28 cellular contexts compared by ENCODE assay signal in the genomic region with DNA sequence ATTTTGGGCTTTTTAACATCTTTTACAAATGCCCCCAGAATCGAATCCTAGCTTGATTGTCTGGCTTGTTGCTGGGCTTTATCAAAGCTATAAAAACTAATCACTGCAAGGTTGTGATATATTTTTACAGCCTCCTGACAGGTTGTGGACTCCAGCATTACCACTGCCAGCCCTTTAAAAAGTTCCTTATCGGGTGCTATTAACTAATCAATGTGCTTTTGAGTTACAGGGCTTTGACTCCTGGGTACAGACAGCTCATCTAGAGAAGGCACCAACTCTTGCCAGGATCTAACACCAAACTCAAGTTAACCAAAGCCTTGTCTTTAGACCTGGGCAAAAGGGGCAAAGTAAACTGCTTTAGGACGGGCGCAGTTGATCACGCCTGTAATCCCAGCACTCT.
"Had no signal": no experiment of that assay in that cellular context is flagged by ENCODE, and none has a peak within 500 bp of the region (broad histone marks: within the 10 kb centered on the region; RNA-seq: fewer than 3 reads in every experiment).

No MANE protein-coding gene starts in this region.

- H3K27ac ChIP-seq: adrenal gland, body of pancreas, cardiac muscle cell, colonic mucosa, VCaP had no signal

- H3K27me3 Mint-ChIP-seq: activated CD4-positive, alpha-beta memory T cell treated with anti-CD3 and anti-CD28 coated beads, Interleukin-2, amount 10 ng/mL, durations not matched to agents 7 days and 5 days; activated CD4-positive, alpha-beta T cell treated with anti-CD3 and anti-CD28 coated beads, Interleukin-2, amount 10 ng/mL, durations not matched to agents 7 days and 5 days; activated naive CD4-positive, alpha-beta T cell treated with anti-CD3 and anti-CD28 coated beads, Interleukin-2, amount 50 U/mL, for 24 hours; activated naive CD8-positive, alpha-beta T cell treated with anti-CD3 and anti-CD28 coated beads for 36 hours; activated naive CD8-positive, alpha-beta T cell treated with anti-CD3 and anti-CD28 coated beads, Interleukin-2, amount 50 U/mL, for 24 hours had no signal

- H3K4me3 ChIP-seq: adrenal gland, body of pancreas, cardiac muscle cell, colonic mucosa had no signal

- H3K9me3 Mint-ChIP-seq: activated CD4-positive, alpha-beta memory T cell treated with anti-CD3 and anti-CD28 coated beads, Interleukin-2, amount 10 ng/mL, durations not matched to agents 7 days and 5 days; activated CD4-positive, alpha-beta T cell treated with anti-CD3 and anti-CD28 coated beads, Interleukin-2, amount 10 ng/mL, durations not matched to agents 7 days and 5 days; activated naive CD4-positive, alpha-beta T cell treated with anti-CD3 and anti-CD28 coated beads for 36 hours; activated naive CD4-positive, alpha-beta T cell treated with anti-CD3 and anti-CD28 coated beads, Interleukin-2, amount 50 U/mL, for 24 hours; activated naive CD8-positive, alpha-beta T cell treated with anti-CD3 and anti-CD28 coated beads for 36 hours; activated naive CD8-positive, alpha-beta T cell treated with anti-CD3 and anti-CD28 coated beads, Interleukin-2, amount 50 U/mL, for 24 hours; activated T-helper 1 cell treated with anti-CD3 and anti-CD28 coated beads, Interleukin-12 subunit alpha, Interleukin-12 subunit beta, Interleukin-2, Interleukin-4 antibody, amounts not matched to agents 30 ng/mL and 10 ng/mL and 1 ng/mL, durations not matched to agents 14 hours and 24 hours and 36 hours; activated T-helper 2 cell treated with anti-CD3 and anti-CD28 coated beads, Interferon-gamma antibody, Interleukin-2, Interleukin-4, amounts not matched to agents 10 μg/mL and 5 μg/mL and 100 μg/mL, durations not matched to agents 14 hours and 24 hours and 36 hours had no signal

- ATAC-seq: activated naive CD8-positive, alpha-beta T cell treated with anti-CD3 and anti-CD28 coated beads, Interleukin-2, amount 50 U/mL, for 24 hours; body of pancreas; esophagus mucosa; WTC11 had no signal

- H3K4me3 Mint-ChIP-seq: activated CD4-positive, alpha-beta memory T cell treated with anti-CD3 and anti-CD28 coated beads, Interleukin-2, amount 10 ng/mL, durations not matched to agents 7 days and 5 days; activated CD4-positive, alpha-beta T cell treated with anti-CD3 and anti-CD28 coated beads, Interleukin-2, amount 10 ng/mL, durations not matched to agents 7 days and 5 days; activated naive CD4-positive, alpha-beta T cell treated with anti-CD3 and anti-CD28 coated beads for 36 hours; activated naive CD4-positive, alpha-beta T cell treated with anti-CD3 and anti-CD28 coated beads, Interleukin-2, amount 50 U/mL, for 24 hours; activated naive CD8-positive, alpha-beta T cell treated with anti-CD3 and anti-CD28 coated beads for 36 hours; activated naive CD8-positive, alpha-beta T cell treated with anti-CD3 and anti-CD28 coated beads, Interleukin-2, amount 50 U/mL, for 24 hours; activated T-helper 1 cell treated with anti-CD3 and anti-CD28 coated beads, Interleukin-12 subunit alpha, Interleukin-12 subunit beta, Interleukin-2, Interleukin-4 antibody, amounts not matched to agents 30 ng/mL and 10 ng/mL and 1 ng/mL, durations not matched to agents 14 hours and 24 hours and 36 hours; WTC11 had no signal

- H3K9me3 ChIP-seq: adrenal gland, body of pancreas, colonic mucosa had no signal

- H3K27ac Mint-ChIP-seq: activated CD4-positive, alpha-beta memory T cell treated with anti-CD3 and anti-CD28 coated beads, Interleukin-2, amount 10 ng/mL, durations not matched to agents 7 days and 5 days; activated CD4-positive, alpha-beta T cell treated with anti-CD3 and anti-CD28 coated beads, Interleukin-2, amount 10 ng/mL, durations not matched to agents 7 days and 5 days; activated naive CD4-positive, alpha-beta T cell treated with anti-CD3 and anti-CD28 coated beads for 36 hours; activated naive CD8-positive, alpha-beta T cell treated with anti-CD3 and anti-CD28 coated beads for 36 hours; activated naive CD8-positive, alpha-beta T cell treated with anti-CD3 and anti-CD28 coated beads, Interleukin-2, amount 50 U/mL, for 24 hours; activated T-helper 1 cell treated with anti-CD3 and anti-CD28 coated beads, Interleukin-12 subunit alpha, Interleukin-12 subunit beta, Interleukin-2, Interleukin-4 antibody, amounts not matched to agents 30 ng/mL and 10 ng/mL and 1 ng/mL, durations not matched to agents 14 hours and 24 hours and 36 hours; activated T-helper 2 cell treated with anti-CD3 and anti-CD28 coated beads, Interferon-gamma antibody, Interleukin-2, Interleukin-4, amounts not matched to agents 10 μg/mL and 5 μg/mL and 100 μg/mL, durations not matched to agents 14 hours and 24 hours and 36 hours; WTC11 had no signal

- H3K4me1 ChIP-seq: adrenal gland, body of pancreas, colonic mucosa had no signal

- H3K27me3 ChIP-seq: adrenal gland, body of pancreas, cardiac muscle cell, colonic mucosa had no signal

- DNase-seq: activated CD4-positive, alpha-beta memory T cell treated with anti-CD3 and anti-CD28 coated beads, Interleukin-2, amount 10 ng/mL, durations not matched to agents 7 days and 5 days; activated CD4-positive, alpha-beta T cell treated with anti-CD3 and anti-CD28 coated beads for 1 hour; activated CD4-positive, alpha-beta T cell treated with anti-CD3 and anti-CD28 coated beads for 4 hours; activated CD4-positive, alpha-beta T cell treated with anti-CD3 and anti-CD28 coated beads, Interleukin-2, amount 10 ng/mL, durations not matched to agents 7 days and 5 days; activated CD4-positive, alpha-beta T cell treated with anti-CD3 and anti-CD28 coated beads, Interleukin-2, amount 50 U/mL, for 4 hours; activated effector memory CD4-positive, alpha-beta T cell treated with anti-CD3 and anti-CD28 coated beads, Interleukin-2, amount 50 U/mL, for 16 hours; activated naive CD4-positive, alpha-beta T cell treated with anti-CD3 and anti-CD28 coated beads for 36 hours; activated naive CD8-positive, alpha-beta T cell treated with anti-CD3 and anti-CD28 coated beads for 36 hours; activated naive CD8-positive, alpha-beta T cell treated with anti-CD3 and anti-CD28 coated beads, Interleukin-2, amount 50 U/mL, for 24 hours; activated T-cell treated with anti-CD3 and anti-CD28 coated beads, Interleukin-2, amount 50 U/mL, for 1 hour; activated T-cell treated with anti-CD3 and anti-CD28 coated beads, Interleukin-2, amount 50 U/mL, for 48 hours; amygdala; aorta; body of pancreas; central memory CD4-positive, alpha-beta T cell; cerebellar nuclear complex; colonic mucosa; effector CD8-positive, alpha-beta T cell; foreskin fibroblast; T-helper 2 cell had no signal

- H3K36me3 ChIP-seq: cardiac muscle cell, colonic mucosa had no signal
